2 cellular contexts compared by ENCODE assay signal in genomic region chr1:35851175-35851869, GRCh38.
TF ChIP-seq lines count a peak whose summit lies in the region.

No MANE protein-coding gene starts in this region.

TF ChIP-seq in IMR-90, 13 proteins besides CTCF, POLR2A, EP300 and RAD21 (continued from another document):
- TF ChIP-seq CHD1 (IDR thresholded peaks at IDR 0.05; ENCODE audit: low read depth, low read length) (no peak), CEBPB (IDR thresholded peaks at IDR 0.05; ENCODE audit: low read depth, low read length) (no peak), RCOR1 (IDR thresholded peaks at IDR 0.05; ENCODE audit: insufficient replicate concordance, low read length) (no peak), MXI1 (IDR thresholded peaks at IDR 0.05; ENCODE audit: borderline replicate concordance, low read depth, low read length) (no peak), USF2 (IDR thresholded peaks at IDR 0.05; ENCODE audit: low read depth, low read length) (no peak), NFE2L2 (IDR thresholded peaks at IDR 0.05; ENCODE audit: low read depth, low read length) (no peak), MAZ (IDR thresholded peaks at IDR 0.05; ENCODE audit: borderline replicate concordance, low read depth, low read length) (no peak), MAFK (IDR thresholded peaks at IDR 0.05; ENCODE audit: low read depth, low read length) (no peak), BHLHE40 (IDR thresholded peaks at IDR 0.05; ENCODE audit: low read depth, low read length) (no peak), RFX5 (IDR thresholded peaks at IDR 0.05; ENCODE audit: low read depth, low read length) (no peak), ELK1 (IDR thresholded peaks at IDR 0.05; ENCODE audit: borderline replicate concordance, low read depth, low read length) (no peak)

TF ChIP-seq in WTC11, 78 proteins besides CTCF, POLR2A, EP300 and RAD21 (continued from another document):
- TF ChIP-seq ARID4B (CRISPR knock-in tag; IDR thresholded peaks at IDR 0.05; ENCODE audit: borderline replicate concordance) (no peak), ZNF396 (CRISPR knock-in tag; IDR thresholded peaks at IDR 0.05; ENCODE audit: borderline replicate concordance) (no peak), CDX4 (CRISPR knock-in tag; IDR thresholded peaks at IDR 0.05; ENCODE audit: borderline replicate concordance) (no peak)
